12 cellular contexts compared by ENCODE assay signal in the genomic region with DNA sequence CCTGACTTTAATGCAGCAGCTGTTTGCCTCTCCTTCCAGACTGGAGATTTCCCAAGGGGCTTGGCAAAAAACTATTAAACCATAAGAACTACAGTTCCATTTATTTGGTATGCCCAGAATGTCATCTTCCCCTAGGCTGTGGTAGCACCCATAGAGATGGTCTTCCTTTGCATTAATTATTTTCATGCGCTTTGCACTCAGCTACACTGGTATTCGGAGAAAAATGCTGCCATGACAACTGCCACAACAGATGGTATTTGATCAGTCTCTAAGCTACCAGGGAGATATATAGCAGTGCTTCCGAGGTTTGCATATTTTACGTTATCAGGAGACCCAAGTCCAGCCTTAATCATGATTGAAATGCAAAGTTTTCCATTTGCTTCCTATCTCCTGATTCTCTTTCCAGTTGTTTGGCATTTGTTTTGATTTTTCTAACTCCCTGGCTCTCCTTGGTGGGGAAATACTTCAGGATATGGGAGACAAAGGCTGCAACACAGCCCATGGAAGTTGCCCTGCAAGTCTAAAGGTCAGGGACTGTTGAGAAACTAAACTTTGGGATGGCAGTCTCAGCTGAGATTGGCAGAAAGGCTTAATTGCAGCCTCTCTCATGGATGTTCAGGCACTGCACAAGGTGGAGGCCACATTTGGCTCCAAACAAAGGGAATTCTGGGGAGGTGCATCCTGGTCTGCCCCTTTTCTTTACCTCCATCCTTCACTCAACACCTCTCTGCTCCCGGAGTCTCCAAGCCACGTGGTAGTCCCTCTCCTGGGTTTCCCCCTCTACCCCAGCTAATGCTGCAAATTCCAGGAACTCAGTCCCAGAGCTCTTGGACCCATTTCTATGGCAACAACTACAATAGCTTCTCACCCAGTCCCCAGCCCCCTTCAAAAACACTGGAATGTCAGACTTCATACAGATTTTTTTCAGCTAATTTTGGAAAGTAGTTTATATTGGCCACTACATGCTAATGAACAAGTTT.
DNase-seq lines count a peak whose midpoint lies in the region; ATAC-seq, FAIRE-seq and TF ChIP-seq lines count a peak whose summit lies in the region.
"Had no signal": no experiment of that assay in that cellular context is flagged by ENCODE, and none has a peak within 500 bp of the region (broad histone marks: within the 10 kb centered on the region; RNA-seq: fewer than 3 reads in every experiment).

No MANE protein-coding gene starts in this region.

- no peaks in the 10 kb centered on the region for H3K23me2 ChIP-seq in H1 (ENCODE audit: low read depth, low read length)

- H3K23ac ChIP-seq in H1 (ENCODE audit: insufficient read length) = no peak overlapping the region

- peak in 1 of 2 experiments; percentile 25 for DNase-seq in Caco-2
- DNase-seq in NCI-H1694 treated with DMSO at 0.1 percent for 48 hours (lab: John Stamatoyannopoulos, UW) = peak; percentile 55
- no peak for DNase-seq in H1 (ENCODE audit: low read depth in 1 of 2, low spot score in 2 of 2)
- peak in 1 of 3 donors; percentile 11 for DNase-seq in mucosa of descending colon
- DNase-seq in left lung = no peak
- DNase-seq in posterior cingulate gyrus = no peak
- DNase-seq in middle frontal gyrus (ENCODE audit: extremely low spot score, low spot score) = no peak
- DNase-seq: GF-D8, PC-9 had no signal

- peaks cover 5% of the 10 kb centered on the region; the same call in 1 of the 2 replicates for H3K79me1 ChIP-seq in H1 (ENCODE audit: low read depth, low read length)

- H3K4me2 ChIP-seq in H1 (ENCODE audit: insufficient read depth in 1 of 2, low read depth in 2 of 2, low read length in 2 of 2) = no peak overlapping the region
- H3K4me2 ChIP-seq: BLaER1, PC-9 had no signal

- no TSS peak for BruUV-seq in Caco-2 (replicated peaks; lab: Mats Ljungman, UMichigan)

- CTCF ChIA-PET in Caco-2 (lab: Charles Lee) (interaction anchor here (0.7 kb wide), 1 partner anchor 39 kb away, joined by 7 read pairs; no protein-coding TSS in a partner anchor), H1 (lab: Charles Lee; ENCODE audit: partially characterized antibody) (interaction anchor here (0.5 to 1.6 kb wide), 4 partner anchors 13 to 50 kb away, joined by 3 to 5 read pairs (median 3); no protein-coding TSS in a partner anchor)

- no peaks in the 10 kb centered on the region for H4K20me1 ChIP-seq in H1 (replicated peaks in 1 of 2; ENCODE audit: control insufficient read depth in 1 of 2, insufficient read depth in 2 of 2, low read length in 2 of 2)
- H4K20me1 ChIP-seq: BLaER1 had no signal

- no peak overlapping the region for H3K4me3 Mint-ChIP-seq in Caco-2 (ENCODE audit: unreplicated experiment)

- no peak overlapping the region for H4K8ac ChIP-seq in H1 (ENCODE audit: extremely low read depth, insufficient read depth, low read length)

- no peak overlapping the region for H3K4me3 ChIP-seq in Caco-2 (ENCODE audit: low read depth, low read length)
- H3K4me3 ChIP-seq in H1 (ENCODE audit: extremely low read depth in 1 of 4, insufficient read depth in 2 of 4, low read depth in 3 of 4, low read length in 4 of 4) = no peak overlapping the region
- no peak overlapping the region for H3K4me3 ChIP-seq in mucosa of descending colon
- H3K4me3 ChIP-seq in left lung = no peak overlapping the region
- H3K4me3 ChIP-seq: BLaER1, PC-9 had no signal

- H3K27me3 Mint-ChIP-seq in Caco-2 (ENCODE audit: insufficient read depth, unreplicated experiment) = no peaks in the 10 kb centered on the region

- peak; percentile 13 for FAIRE-seq in H1 (lab: Jason Lieb, UNC)

- WGBS in H1 (ENCODE audit: extremely low coverage in 1 of 2, insufficient coverage in 1 of 2, insufficient read length in 1 of 2, insufficient replicate concordance in 2 of 2, low coverage in 1 of 2, low lambda C conversion rate in 2 of 2, missing lambda C conversion rate in 1 of 2), 2 experiments = 80% methylated on average over 6 of the region's 6 CpGs; no CpG with 5 or more reads in 1 of the 2 experiments

- 0 out of 2 replicates have a peak overlapping the region, but pooled peaks have one; percentile 26 for H2BK5ac ChIP-seq in H1 (ENCODE audit: low read depth, low read length)

- peak overlapping the region; percentile 41; the same call in 1 of the 2 replicates for H2BK12ac ChIP-seq in H1 (ENCODE audit: low read depth, low read length)

- no peaks in the 10 kb centered on the region for H3K36me3 Mint-ChIP-seq in Caco-2 (ENCODE audit: insufficient read depth, unreplicated experiment)
- H3K36me3 Mint-ChIP-seq: activated naive CD4-positive, alpha-beta T cell treated with anti-CD3 and anti-CD28 coated beads, Interleukin-2, amount 50 U/mL, for 72 hours had no signal

- no peak overlapping the region for H2BK120ac ChIP-seq in H1 (replicated peaks; ENCODE audit: low read depth, low read length)

- TF ChIP-seq CTCF in Caco-2 (IDR thresholded peaks at IDR 0.05; ENCODE audit: insufficient read depth in 1 of 2, low read depth in 1 of 2, low read length in 1 of 2, severe bottlenecking in 1 of 2, unreplicated experiment in 1 of 2) (no peak), H1 (IDR thresholded peaks at IDR 0.05; ENCODE audit: control extremely low read depth in 1 of 3, insufficient read depth in 1 of 3, low read depth in 1 of 3, low read length in 3 of 3) (no peak), mucosa of descending colon (IDR thresholded peaks at IDR 0.05) (no peak), left lung (IDR thresholded peaks at IDR 0.05) (no peak)

- peaks cover 0 to 27% of the 10 kb centered on the region in 2 experiments; a peak in 2 of 4 replicates for H3K79me2 ChIP-seq in H1 (ENCODE audit: control insufficient read depth in 1 of 2, insufficient read depth in 2 of 2, low read length in 2 of 2)

- H3K4me1 Mint-ChIP-seq in Caco-2 (ENCODE audit: low read depth, unreplicated experiment) = peaks cover 10% of the 10 kb centered on the region

- H3K18ac ChIP-seq in H1 (ENCODE audit: extremely low read depth, low read length) = peak overlapping the region; percentile 29; the same call in 1 of the 2 replicates

- no peak overlapping the region for H3K27ac ChIP-seq in H1 (ENCODE audit: low read depth, low read length)
- H3K27ac ChIP-seq in left lung = no peak overlapping the region
- H3K27ac ChIP-seq: BLaER1, PC-9 had no signal

- H3K9me3 ChIP-seq in Caco-2 (no peaks in the 10 kb centered on the region), H1 (ENCODE audit: insufficient read depth in 2 of 2, low read depth in 1 of 2, low read length in 1 of 2) (no peaks in the 10 kb centered on the region), mucosa of descending colon (no peaks in the 10 kb centered on the region), left lung (no peaks in the 10 kb centered on the region)
- H3K9me3 ChIP-seq: BLaER1 had no signal

- ATAC-seq in mucosa of descending colon = peak; percentile 77
- no peak for ATAC-seq in left lung
- no peak for ATAC-seq in GM21825 (IDR thresholded peaks at IDR 0.05; ENCODE audit: unreplicated experiment)
- ATAC-seq: activated naive CD4-positive, alpha-beta T cell treated with anti-CD3 and anti-CD28 coated beads, Interleukin-2, amount 50 U/mL, for 72 hours had no signal

- peak overlapping the region; percentile 22 for H4K91ac ChIP-seq in H1 (replicated peaks; ENCODE audit: insufficient read length, low read length)

- no peaks in the 10 kb centered on the region for H3K27me3 ChIP-seq in Caco-2 (replicated peaks; ENCODE audit: control insufficient read depth, insufficient read depth, low read length)
- H3K27me3 ChIP-seq in H1 (replicated peaks in 1 of 4; ENCODE audit: control insufficient read depth in 3 of 4, extremely low read depth in 1 of 4, insufficient read depth in 3 of 4, low read length in 3 of 4) = no peaks in the 10 kb centered on the region
- no peaks in the 10 kb centered on the region for H3K27me3 ChIP-seq in left lung
- H3K27me3 ChIP-seq: BLaER1 had no signal

- H2AK5ac ChIP-seq in H1 (ENCODE audit: low read depth, low read length) = 0 out of 2 replicates have a peak overlapping the region, but pooled peaks have one; percentile 17

- H3K14ac ChIP-seq in H1 (ENCODE audit: insufficient read length) = no peak overlapping the region

- H2BK20ac ChIP-seq in H1 (ENCODE audit: low read length) = no peak overlapping the region

- intact Hi-C loops in Caco-2 (cut with micrococcal nuclease; ENCODE audit: unreplicated experiment) (no loop called here), mucosa of descending colon (cut with DNase I, micrococcal nuclease) (no loop called here), left lung (cut with DNase I) (no loop called here), posterior cingulate gyrus (cut with DNase I) (loop anchor here (5.0 kb wide), 1 partner anchor 32 kb away; no protein-coding TSS in a partner anchor)

- no peak for TF ChIP-seq POLR2A in H1 (IDR thresholded peaks at IDR 0.05; ENCODE audit: control extremely low read depth in 1 of 2, low read depth in 2 of 2, low read length in 2 of 2)

- no peak overlapping the region for H4K5ac ChIP-seq in H1 (ENCODE audit: insufficient read length, low read depth, low read length)

- no peaks in the 10 kb centered on the region for H3K9me3 Mint-ChIP-seq in Caco-2 (ENCODE audit: unreplicated experiment)
- H3K9me3 Mint-ChIP-seq: activated naive CD4-positive, alpha-beta T cell treated with anti-CD3 and anti-CD28 coated beads, Interleukin-2, amount 50 U/mL, for 72 hours had no signal

- peak overlapping the region; percentile 77 for H2BK15ac ChIP-seq in H1 (ENCODE audit: low read length)

- H3K4ac ChIP-seq in H1 (replicated peaks; ENCODE audit: insufficient read length, low read depth, low read length) = no peak overlapping the region

- TF ChIP-seq RAD21 in H1 (IDR thresholded peaks at IDR 0.05 in 1 of 2, conservative IDR thresholded peaks at IDR 0.05 in 1 of 2; ENCODE audit: low read depth in 2 of 2, low read length in 2 of 2) = no peak

- H3K56ac ChIP-seq in H1 (replicated peaks; ENCODE audit: insufficient read length, low read depth, low read length) = no peak overlapping the region

- no peak overlapping the region for H2AFZ ChIP-seq in H1 (ENCODE audit: low read length)
- H2AFZ ChIP-seq: PC-9 had no signal

- no peaks in the 10 kb centered on the region for H3K4me1 ChIP-seq in Caco-2
- peaks cover 4 to 28% (median 10%) of the 10 kb centered on the region in 4 experiments for H3K4me1 ChIP-seq in H1 (replicated peaks in 1 of 4; ENCODE audit: control insufficient read depth in 3 of 4, insufficient read depth in 4 of 4, low read length in 3 of 4)
- no peaks in the 10 kb centered on the region for H3K4me1 ChIP-seq in mucosa of descending colon (ENCODE audit: low read depth)
- no peaks in the 10 kb centered on the region for H3K4me1 ChIP-seq in left lung
- H3K4me1 ChIP-seq: BLaER1 had no signal

- POLR2A ChIA-PET in Caco-2 (lab: Charles Lee) (no interaction called here), H1 (lab: Charles Lee; ENCODE audit: partially characterized antibody) (interaction anchor here (0.8 to 1.7 kb wide), 3 partner anchors 12 to 46 kb away, joined by 3 to 6 read pairs (median 3); no protein-coding TSS in a partner anchor)

- H3K36me3 ChIP-seq in Caco-2 (ENCODE audit: control insufficient read depth, insufficient read depth, low read length) (no peaks in the 10 kb centered on the region), H1 (ENCODE audit: control insufficient read depth in 2 of 4, insufficient read depth in 4 of 4, low read length in 3 of 4) (peaks cover 0 to 9% (median 4%) of the 10 kb centered on the region in 4 experiments; a peak in 3 of 8 replicates), mucosa of descending colon (ENCODE audit: low read depth) (no peaks in the 10 kb centered on the region), left lung (no peaks in the 10 kb centered on the region)
- H3K36me3 ChIP-seq: BLaER1 had no signal

- peak overlapping the region; percentile 11 for H3K27ac Mint-ChIP-seq in Caco-2 (ENCODE audit: unreplicated experiment)
- H3K27ac Mint-ChIP-seq: activated naive CD4-positive, alpha-beta T cell treated with anti-CD3 and anti-CD28 coated beads, Interleukin-2, amount 50 U/mL, for 72 hours had no signal

- H3K9ac ChIP-seq in H1 (replicated peaks in 1 of 4; ENCODE audit: extremely low read depth in 1 of 4, low read depth in 3 of 4, low read length in 3 of 4) = no peak overlapping the region
- H3K9ac ChIP-seq: BLaER1 had no signal

- TF ChIP-seq EP300 in H1 (IDR thresholded peaks at IDR 0.05; ENCODE audit: borderline replicate concordance in 1 of 2, low read depth in 2 of 2, low read length in 2 of 2) = no peak
